ENCODE assay signal across 24 cellular contexts in the genomic region with DNA sequence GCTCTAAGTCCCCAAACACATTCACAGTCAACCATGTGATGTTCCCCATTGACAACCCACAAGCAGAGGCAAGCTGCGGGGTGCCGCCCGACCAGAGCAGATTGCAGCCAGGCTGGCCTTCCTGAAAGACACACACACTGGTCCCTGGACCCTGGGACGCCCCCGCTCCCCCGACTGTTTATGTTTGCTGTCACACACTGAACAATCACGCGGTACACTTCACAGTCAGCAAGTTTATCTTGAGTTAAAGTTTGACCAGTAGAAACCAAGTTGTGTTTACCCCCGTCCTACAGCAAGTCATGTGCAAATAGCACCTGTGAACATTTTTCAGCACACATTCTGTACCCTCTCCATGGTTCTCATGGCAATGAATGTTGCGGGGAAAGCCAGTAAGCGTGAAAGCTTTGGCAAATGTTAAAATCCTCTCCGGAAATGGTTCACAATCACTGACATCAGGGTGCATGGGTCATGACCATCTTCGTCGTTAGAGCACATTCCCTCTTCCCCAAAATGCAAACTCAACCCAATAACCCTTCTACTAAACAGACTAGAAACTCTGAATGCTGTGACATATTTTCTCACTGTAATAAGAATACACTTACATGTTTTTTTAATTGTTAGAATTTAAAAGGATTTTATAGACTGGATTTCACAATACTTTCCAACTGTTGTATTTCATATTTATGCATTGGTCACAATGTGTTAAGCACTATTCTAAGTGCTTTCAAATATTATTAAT. TPM values are rescaled to one million over a fixed set of nuclear protein-coding genes. Genes with fewer than 3 reads are reported as not detected.
DNase-seq lines count a peak whose midpoint lies in the region; ATAC-seq and TF ChIP-seq lines count a peak whose summit lies in the region.
"Had no signal": no experiment of that assay in that cellular context is flagged by ENCODE, and none has a peak within 500 bp of the region (broad histone marks: within the 10 kb centered on the region; RNA-seq: fewer than 3 reads in every experiment).

No MANE protein-coding gene starts in this region.

- DNase-seq in HuH-7 (ENCODE audit: low spot score): peak; percentile 67
- DNase-seq in epithelial cell of proximal tubule (ENCODE audit: low read depth): peak; percentile 91
- DNase-seq in lower lobe of right lung: peak; percentile 74
- peak; percentile 63 for DNase-seq in transverse colon
- no peak for DNase-seq in NCI-H510A treated with DMSO at 0.1 percent for 48 hours (lab: John Stamatoyannopoulos, UW)
- DNase-seq in hypothalamus (lab: John Stamatoyannopoulos, UW): no peak
- DNase-seq in T-helper 1 cell: no peak
- no peak for DNase-seq in prostate gland (ENCODE audit: low spot score)
- DNase-seq: activated CD4-positive, alpha-beta T cell treated with anti-CD3 and anti-CD28 coated beads for 36 hours; activated naive CD4-positive, alpha-beta T cell treated with anti-CD3 and anti-CD28 coated beads, Interleukin-2, amount 10 ng/mL, durations not matched to agents 7 days and 5 days; activated T-cell treated with anti-CD3 and anti-CD28 coated beads, Interleukin-2, amount 50 U/mL, for 72 hours; anterior cingulate cortex; CD4-positive, alpha-beta memory T cell; central memory CD4-positive, alpha-beta T cell; DND-41; effector memory CD4-positive, alpha-beta T cell; naive B cell; NCI-H1436; NCI-H524; ovary; stimulated activated CD4-positive, alpha-beta T cell treated with anti-CD3 and anti-CD28 coated beads, Interleukin-1b, Interleukin-23, amount 100 ng/mL, for 48 hours; stimulated activated naive B cell treated with anti-CD40 and anti-IgM and Interleukin-4, amounts not matched to agents 10 μg/mL and 1 μg/mL and 100 μg/mL, for 72 hours had no signal

- no peak for TF ChIP-seq EP300 in transverse colon (IDR thresholded peaks at IDR 0.05; ENCODE audit: low read depth)

- TF ChIP-seq POLR2A in transverse colon (IDR thresholded peaks at IDR 0.05): no peak
- no peak for TF ChIP-seq POLR2A in prostate gland (IDR thresholded peaks at IDR 0.05)

- WGBS in transverse colon (ENCODE audit: low coverage in 1 of 2), 2 donors: 46 to 61% methylated on average over 3 to 14 of the region's 14 CpGs
- 63% methylated on average over 14 of the region's 14 CpGs for WGBS in prostate gland

- intact Hi-C loops in lower lobe of right lung (cut with DNase I) (no loop called here), transverse colon (cut with DNase I; ENCODE audit: low total_unique reads) (no loop called here), prostate gland (cut with DNase I) (no loop called here)

- H3K4me3 ChIP-seq in epithelial cell of proximal tubule (ENCODE audit: low read depth, low read length) (no peak overlapping the region), lower lobe of right lung (no peak overlapping the region), transverse colon (no peak overlapping the region), prostate gland (no peak overlapping the region)
- H3K4me3 ChIP-seq: esophagus muscularis mucosa, ovary had no signal

- peak overlapping the region; percentile 51 for H3K27ac ChIP-seq in lower lobe of right lung
- H3K27ac ChIP-seq in transverse colon: peak overlapping the region in 2 of 4 donors; percentile 7 to 50
- H3K27ac ChIP-seq in prostate gland: no peak overlapping the region
- H3K27ac ChIP-seq: esophagus muscularis mucosa, ovary had no signal

- in situ Hi-C loops in transverse colon (cut with MboI; ENCODE audit: low pct_ligation_motif_present in 1 of 4, low pct_unique_long_range_greater_than_20kb in 1 of 4, low sequenced_read_pairs in 3 of 4): no loop called here

- H3K4me1 ChIP-seq in lower lobe of right lung: peaks cover 23% of the 10 kb centered on the region
- peaks cover 0 to 27% (median 11%) of the 10 kb centered on the region in 4 donors for H3K4me1 ChIP-seq in transverse colon
- H3K4me1 ChIP-seq in prostate gland (replicated peaks): no peaks in the 10 kb centered on the region
- H3K4me1 ChIP-seq: esophagus muscularis mucosa had no signal

- H3K27me3 ChIP-seq in lower lobe of right lung (ENCODE audit: low read depth): no peaks in the 10 kb centered on the region
- H3K27me3 ChIP-seq in transverse colon: no peaks in the 10 kb centered on the region
- no peaks in the 10 kb centered on the region for H3K27me3 ChIP-seq in prostate gland (replicated peaks; ENCODE audit: insufficient read depth)
- H3K27me3 ChIP-seq: esophagus muscularis mucosa, ovary had no signal

- no peaks in the 10 kb centered on the region for H3K9me3 ChIP-seq in lower lobe of right lung
- no peaks in the 10 kb centered on the region for H3K9me3 ChIP-seq in transverse colon
- no peaks in the 10 kb centered on the region for H3K9me3 ChIP-seq in prostate gland
- H3K9me3 ChIP-seq: ovary had no signal

- ATAC-seq in lower lobe of right lung: peak; percentile 93 to 97
- ATAC-seq: activated CD4-positive, alpha-beta T cell treated with anti-CD3 and anti-CD28 coated beads for 36 hours; activated T-cell treated with anti-CD3 and anti-CD28 coated beads, Interleukin-2, amount 50 U/mL, for 72 hours; SK-N-SH treated with all-trans-retinoic acid at 6 μM for 48 hours; stimulated activated naive B cell treated with anti-CD40 and anti-IgM and Interleukin-4, amounts not matched to agents 10 μg/mL and 1 μg/mL and 100 μg/mL, for 72 hours had no signal

- H3K36me3 ChIP-seq in lower lobe of right lung: no peaks in the 10 kb centered on the region
- no peaks in the 10 kb centered on the region for H3K36me3 ChIP-seq in transverse colon
- no peaks in the 10 kb centered on the region for H3K36me3 ChIP-seq in prostate gland
- H3K36me3 ChIP-seq: esophagus muscularis mucosa, ovary had no signal

- TF ChIP-seq CTCF in epithelial cell of proximal tubule (conservative IDR thresholded peaks at IDR 0.05; ENCODE audit: low read depth, low read length) (no peak), lower lobe of right lung (IDR thresholded peaks at IDR 0.05) (no peak), transverse colon (IDR thresholded peaks at IDR 0.05) (no peak), prostate gland (IDR thresholded peaks at IDR 0.05) (no peak)

RNA-seq across cellular contexts. Expression of a gene that starts 33.3 kb away (rescaled TPM):
- total RNA-seq in epithelial cell of proximal tubule (45.6 and 70.5 TPM in 2 replicates), lower lobe of right lung (154 TPM), transverse colon (100 to 1,000 TPM in 1 of 4 donors, 10 to 100 TPM in 3; 82.7 to 120 (median 93.3) TPM), prostate gland (100 to 1,000 TPM; 111 to 124 TPM)

Comparison
In these comparisons a context has a peak if more than half of its experiments do, and no peak if none do; other contexts are left out.
1. DNase-seq: peak in HuH-7 (single experiment), epithelial cell of proximal tubule (single experiment), lower lobe of right lung (single experiment) and transverse colon (single experiment); none in NCI-H510A treated with DMSO at 0.1 percent for 48 hours (single experiment), hypothalamus (0 of 51), T-helper 1 cell (0 of 5) and prostate gland (single experiment).